ENCODE assay signal across 1 cellular context in genomic region chr12:93568091-93568490, GRCh38.
TF ChIP-seq lines count a peak whose summit lies in the region.

No MANE protein-coding gene starts in this region.

TF ChIP-seq in GM23338, 12 proteins besides CTCF, POLR2A, EP300 and RAD21 (continued from another document):
- TF ChIP-seq, protein P1, sequence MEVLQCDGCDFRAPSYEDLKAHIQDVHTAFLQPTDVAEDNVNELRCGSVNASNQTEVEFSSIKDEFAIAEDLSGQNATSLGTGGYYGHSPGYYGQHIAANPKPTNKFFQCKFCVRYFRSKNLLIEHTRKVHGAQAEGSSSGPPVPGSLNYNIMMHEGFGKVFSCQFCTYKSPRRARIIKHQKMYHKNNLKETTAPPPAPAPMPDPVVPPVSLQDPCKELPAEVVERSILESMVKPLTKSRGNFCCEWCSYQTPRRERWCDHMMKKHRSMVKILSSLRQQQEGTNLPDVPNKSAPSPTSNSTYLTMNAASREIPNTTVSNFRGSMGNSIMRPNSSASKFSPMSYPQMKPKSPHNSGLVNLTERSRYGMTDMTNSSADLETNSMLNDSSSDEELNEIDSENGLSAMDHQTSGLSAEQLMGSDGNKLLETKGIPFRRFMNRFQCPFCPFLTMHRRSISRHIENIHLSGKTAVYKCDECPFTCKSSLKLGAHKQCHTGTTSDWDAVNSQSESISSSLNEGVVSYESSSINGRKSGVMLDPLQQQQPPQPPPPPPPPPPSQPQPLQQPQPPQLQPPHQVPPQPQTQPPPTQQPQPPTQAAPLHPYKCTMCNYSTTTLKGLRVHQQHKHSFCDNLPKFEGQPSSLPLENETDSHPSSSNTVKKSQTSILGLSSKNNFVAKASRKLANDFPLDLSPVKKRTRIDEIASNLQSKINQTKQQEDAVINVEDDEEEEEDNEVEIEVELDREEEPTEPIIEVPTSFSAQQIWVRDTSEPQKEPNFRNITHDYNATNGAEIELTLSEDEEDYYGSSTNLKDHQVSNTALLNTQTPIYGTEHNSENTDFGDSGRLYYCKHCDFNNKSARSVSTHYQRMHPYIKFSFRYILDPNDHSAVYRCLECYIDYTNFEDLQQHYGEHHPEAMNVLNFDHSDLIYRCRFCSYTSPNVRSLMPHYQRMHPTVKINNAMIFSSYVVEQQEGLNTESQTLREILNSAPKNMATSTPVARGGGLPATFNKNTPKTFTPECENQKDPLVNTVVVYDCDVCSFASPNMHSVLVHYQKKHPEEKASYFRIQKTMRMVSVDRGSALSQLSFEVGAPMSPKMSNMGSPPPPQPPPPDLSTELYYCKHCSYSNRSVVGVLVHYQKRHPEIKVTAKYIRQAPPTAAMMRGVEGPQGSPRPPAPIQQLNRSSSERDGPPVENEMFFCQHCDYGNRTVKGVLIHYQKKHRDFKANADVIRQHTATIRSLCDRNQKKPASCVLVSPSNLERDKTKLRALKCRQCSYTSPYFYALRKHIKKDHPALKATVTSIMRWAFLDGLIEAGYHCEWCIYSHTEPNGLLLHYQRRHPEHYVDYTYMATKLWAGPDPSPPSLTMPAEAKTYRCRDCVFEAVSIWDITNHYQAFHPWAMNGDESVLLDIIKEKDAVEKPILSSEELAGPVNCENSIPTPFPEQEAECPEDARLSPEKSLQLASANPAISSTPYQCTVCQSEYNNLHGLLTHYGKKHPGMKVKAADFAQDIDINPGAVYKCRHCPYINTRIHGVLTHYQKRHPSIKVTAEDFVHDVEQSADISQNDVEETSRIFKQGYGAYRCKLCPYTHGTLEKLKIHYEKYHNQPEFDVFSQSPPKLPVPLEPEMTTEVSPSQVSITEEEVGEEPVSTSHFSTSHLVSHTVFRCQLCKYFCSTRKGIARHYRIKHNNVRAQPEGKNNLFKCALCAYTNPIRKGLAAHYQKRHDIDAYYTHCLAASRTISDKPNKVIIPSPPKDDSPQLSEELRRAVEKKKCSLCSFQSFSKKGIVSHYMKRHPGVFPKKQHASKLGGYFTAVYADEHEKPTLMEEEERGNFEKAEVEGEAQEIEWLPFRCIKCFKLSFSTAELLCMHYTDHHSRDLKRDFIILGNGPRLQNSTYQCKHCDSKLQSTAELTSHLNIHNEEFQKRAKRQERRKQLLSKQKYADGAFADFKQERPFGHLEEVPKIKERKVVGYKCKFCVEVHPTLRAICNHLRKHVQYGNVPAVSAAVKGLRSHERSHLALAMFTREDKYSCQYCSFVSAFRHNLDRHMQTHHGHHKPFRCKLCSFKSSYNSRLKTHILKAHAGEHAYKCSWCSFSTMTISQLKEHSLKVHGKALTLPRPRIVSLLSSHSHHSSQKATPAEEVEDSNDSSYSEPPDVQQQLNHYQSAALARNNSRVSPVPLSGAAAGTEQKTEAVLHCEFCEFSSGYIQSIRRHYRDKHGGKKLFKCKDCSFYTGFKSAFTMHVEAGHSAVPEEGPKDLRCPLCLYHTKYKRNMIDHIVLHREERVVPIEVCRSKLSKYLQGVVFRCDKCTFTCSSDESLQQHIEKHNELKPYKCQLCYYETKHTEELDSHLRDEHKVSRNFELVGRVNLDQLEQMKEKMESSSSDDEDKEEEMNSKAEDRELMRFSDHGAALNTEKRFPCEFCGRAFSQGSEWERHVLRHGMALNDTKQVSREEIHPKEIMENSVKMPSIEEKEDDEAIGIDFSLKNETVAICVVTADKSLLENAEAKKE (CRISPR knock-in tag; IDR thresholded peaks at IDR 0.05), result no peak
- TF ChIP-seq STAT1 (IDR thresholded peaks at IDR 0.05; ENCODE audit: unreplicated experiment), result no peak
- TF ChIP-seq, protein P2, sequence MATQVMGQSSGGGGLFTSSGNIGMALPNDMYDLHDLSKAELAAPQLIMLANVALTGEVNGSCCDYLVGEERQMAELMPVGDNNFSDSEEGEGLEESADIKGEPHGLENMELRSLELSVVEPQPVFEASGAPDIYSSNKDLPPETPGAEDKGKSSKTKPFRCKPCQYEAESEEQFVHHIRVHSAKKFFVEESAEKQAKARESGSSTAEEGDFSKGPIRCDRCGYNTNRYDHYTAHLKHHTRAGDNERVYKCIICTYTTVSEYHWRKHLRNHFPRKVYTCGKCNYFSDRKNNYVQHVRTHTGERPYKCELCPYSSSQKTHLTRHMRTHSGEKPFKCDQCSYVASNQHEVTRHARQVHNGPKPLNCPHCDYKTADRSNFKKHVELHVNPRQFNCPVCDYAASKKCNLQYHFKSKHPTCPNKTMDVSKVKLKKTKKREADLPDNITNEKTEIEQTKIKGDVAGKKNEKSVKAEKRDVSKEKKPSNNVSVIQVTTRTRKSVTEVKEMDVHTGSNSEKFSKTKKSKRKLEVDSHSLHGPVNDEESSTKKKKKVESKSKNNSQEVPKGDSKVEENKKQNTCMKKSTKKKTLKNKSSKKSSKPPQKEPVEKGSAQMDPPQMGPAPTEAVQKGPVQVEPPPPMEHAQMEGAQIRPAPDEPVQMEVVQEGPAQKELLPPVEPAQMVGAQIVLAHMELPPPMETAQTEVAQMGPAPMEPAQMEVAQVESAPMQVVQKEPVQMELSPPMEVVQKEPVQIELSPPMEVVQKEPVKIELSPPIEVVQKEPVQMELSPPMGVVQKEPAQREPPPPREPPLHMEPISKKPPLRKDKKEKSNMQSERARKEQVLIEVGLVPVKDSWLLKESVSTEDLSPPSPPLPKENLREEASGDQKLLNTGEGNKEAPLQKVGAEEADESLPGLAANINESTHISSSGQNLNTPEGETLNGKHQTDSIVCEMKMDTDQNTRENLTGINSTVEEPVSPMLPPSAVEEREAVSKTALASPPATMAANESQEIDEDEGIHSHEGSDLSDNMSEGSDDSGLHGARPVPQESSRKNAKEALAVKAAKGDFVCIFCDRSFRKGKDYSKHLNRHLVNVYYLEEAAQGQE (IDR thresholded peaks at IDR 0.05; ENCODE audit: unreplicated experiment), result no peak
- no peak for TF ChIP-seq ETS1 (IDR thresholded peaks at IDR 0.05)
- TF ChIP-seq EZH2phosphoT487 (IDR thresholded peaks at IDR 0.05; ENCODE audit: unreplicated experiment), result no peak
- no peak for TF ChIP-seq CREB1 (CRISPR knock-in tag; IDR thresholded peaks at IDR 0.05; ENCODE audit: low read depth)
- TF ChIP-seq JUNB (IDR thresholded peaks at IDR 0.05; ENCODE audit: unreplicated experiment), result no peak
- no peak for TF ChIP-seq POLR2AphosphoS5 (IDR thresholded peaks at IDR 0.05; ENCODE audit: low read depth)
